13 cellular contexts compared by ENCODE assay signal in the genomic region with DNA sequence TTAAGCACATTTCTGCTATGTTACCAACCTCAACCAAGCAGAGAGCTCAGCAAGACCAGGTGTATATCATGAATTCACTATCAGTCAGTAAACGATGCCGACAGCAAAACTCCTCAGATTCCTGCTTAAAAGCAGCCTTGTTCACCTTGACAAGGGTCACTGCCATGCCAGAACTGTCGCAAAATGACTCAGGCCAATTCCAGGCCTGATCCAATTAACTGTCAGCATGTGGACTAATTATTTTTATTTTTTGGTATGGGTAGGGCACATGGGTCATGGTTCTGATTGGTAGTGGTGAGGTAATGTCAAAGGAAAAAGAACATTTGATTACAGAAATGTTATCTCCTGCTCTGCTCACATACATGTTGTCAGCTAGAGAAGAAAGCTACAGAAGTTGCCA.
DNase-seq lines count a peak whose midpoint lies in the region; ATAC-seq and TF ChIP-seq lines count a peak whose summit lies in the region.
"Had no signal": no experiment of that assay in that cellular context is flagged by ENCODE, and none has a peak within 500 bp of the region (broad histone marks: within the 10 kb centered on the region; RNA-seq: fewer than 3 reads in every experiment).

No MANE protein-coding gene starts in this region.

- CTCF ChIA-PET in activated CD4-positive, alpha-beta memory T cell treated with anti-CD3 and anti-CD28 coated beads, Interleukin-2, amount 10 ng/mL, durations not matched to agents 7 days and 5 days (lab: Charles Lee), result interaction anchor here (1.8 to 10.8 kb wide), 3 partner anchors 32 to 281 kb away, joined by 7 to 214 read pairs (median 21); no protein-coding TSS in a partner anchor
- CTCF ChIA-PET in activated CD4-positive, alpha-beta memory T cell treated with anti-CD3 and anti-CD28 coated beads for 36 hours (lab: Charles Lee), result interaction anchor here (1.1 to 10.2 kb wide), 2 partner anchors 16 to 281 kb away, joined by 3 to 138 read pairs; no protein-coding TSS in a partner anchor

- WGBS in right cardiac atrium, result 83% methylated on average over 3 of the region's 3 CpGs

- H3K27ac Mint-ChIP-seq in activated CD4-positive, alpha-beta memory T cell treated with anti-CD3 and anti-CD28 coated beads, Interleukin-2, amount 10 ng/mL, durations not matched to agents 7 days and 5 days, result peak overlapping the region; percentile 81
- no peak overlapping the region for H3K27ac Mint-ChIP-seq in activated CD4-positive, alpha-beta memory T cell treated with anti-CD3 and anti-CD28 coated beads for 36 hours
- H3K27ac Mint-ChIP-seq in natural killer cell, result no peak overlapping the region
- no peak overlapping the region for H3K27ac Mint-ChIP-seq in natural killer cell treated with Interleukin-12 subunit alpha and Interleukin-12 subunit beta and Interleukin-15 and Interleukin-18, amount 100 ng/mL, for 72 hours

- no peak overlapping the region for H3K27ac ChIP-seq in right cardiac atrium (ENCODE audit: low read length)
- H3K27ac ChIP-seq: BLaER1 treated with 17β-estradiol and CSF1 and Interleukin-3, amounts not matched to agents 10 nM and 100 nM had no signal

- POLR2A ChIA-PET in activated CD4-positive, alpha-beta memory T cell treated with anti-CD3 and anti-CD28 coated beads, Interleukin-2, amount 10 ng/mL, durations not matched to agents 7 days and 5 days (lab: Charles Lee), result interaction anchor here (0.8 to 3.5 kb wide), 4 partner anchors 19 to 226 kb away, joined by 3 to 26 read pairs (median 14); partner anchors contain the start of gene OTULINL
- POLR2A ChIA-PET in activated CD4-positive, alpha-beta memory T cell treated with anti-CD3 and anti-CD28 coated beads for 36 hours (lab: Charles Lee), result interaction anchor here (0.8 kb wide), 1 partner anchor 261 kb away, joined by 3 read pairs; no protein-coding TSS in a partner anchor

- ATAC-seq in Right ventricle myocardium superior (ENCODE audit: poor library complexity), result peak; percentile 55
- no peak for ATAC-seq in right cardiac atrium
- ATAC-seq in natural killer cell, result no peak
- ATAC-seq in natural killer cell treated with Interleukin-12 subunit alpha and Interleukin-12 subunit beta and Interleukin-15 and Interleukin-18, amount 100 ng/mL, for 72 hours, result no peak
- no peak for ATAC-seq in activated T-cell treated with anti-CD3 and anti-CD28 coated beads, Interleukin-2, amount 50 U/mL, for 4 hours

- no peaks in the 10 kb centered on the region for H3K36me3 Mint-ChIP-seq in activated CD4-positive, alpha-beta memory T cell treated with anti-CD3 and anti-CD28 coated beads, Interleukin-2, amount 10 ng/mL, durations not matched to agents 7 days and 5 days (ENCODE audit: low read depth)
- H3K36me3 Mint-ChIP-seq in activated CD4-positive, alpha-beta memory T cell treated with anti-CD3 and anti-CD28 coated beads for 36 hours, result no peaks in the 10 kb centered on the region
- H3K36me3 Mint-ChIP-seq in natural killer cell, result peaks cover 8% of the 10 kb centered on the region
- H3K36me3 Mint-ChIP-seq in natural killer cell treated with Interleukin-12 subunit alpha and Interleukin-12 subunit beta and Interleukin-15 and Interleukin-18, amount 100 ng/mL, for 72 hours, result peaks cover 12% of the 10 kb centered on the region
- H3K36me3 Mint-ChIP-seq in activated T-cell treated with anti-CD3 and anti-CD28 coated beads, Interleukin-2, amount 50 U/mL, for 4 hours (ENCODE audit: insufficient read depth), result peaks cover 2% of the 10 kb centered on the region
- H3K36me3 Mint-ChIP-seq: CD4-positive, CD25-positive, alpha-beta regulatory T cell had no signal

- DNase-seq in activated CD4-positive, alpha-beta memory T cell treated with anti-CD3 and anti-CD28 coated beads, Interleukin-2, amount 10 ng/mL, durations not matched to agents 7 days and 5 days, result no peak
- no peak for DNase-seq in activated CD4-positive, alpha-beta memory T cell treated with anti-CD3 and anti-CD28 coated beads for 36 hours
- DNase-seq in Right ventricle myocardium superior (no peak), right cardiac atrium (no peak), natural killer cell (no peak)
- DNase-seq in natural killer cell treated with Interleukin-12 subunit alpha and Interleukin-12 subunit beta and Interleukin-15 and Interleukin-18, amount 100 ng/mL, for 72 hours (ENCODE audit: low spot score), result no peak
- no peak for DNase-seq in activated T-cell treated with anti-CD3 and anti-CD28 coated beads, Interleukin-2, amount 50 U/mL, for 4 hours
- DNase-seq: ACHN; CD4-positive, CD25-positive, alpha-beta regulatory T cell; DMS53; GF-D8 had no signal

- no peak overlapping the region for H3K4me3 ChIP-seq in right cardiac atrium (ENCODE audit: low read length)
- H3K4me3 ChIP-seq: BLaER1 treated with 17β-estradiol and CSF1 and Interleukin-3, amounts not matched to agents 10 nM and 100 nM; HAP-1 had no signal

- H3K27me3 Mint-ChIP-seq in activated CD4-positive, alpha-beta memory T cell treated with anti-CD3 and anti-CD28 coated beads, Interleukin-2, amount 10 ng/mL, durations not matched to agents 7 days and 5 days, result peaks cover under 1% of the 10 kb centered on the region
- no peaks in the 10 kb centered on the region for H3K27me3 Mint-ChIP-seq in activated CD4-positive, alpha-beta memory T cell treated with anti-CD3 and anti-CD28 coated beads for 36 hours
- no peaks in the 10 kb centered on the region for H3K27me3 Mint-ChIP-seq in natural killer cell (ENCODE audit: low read depth in 2 of 2)
- no peaks in the 10 kb centered on the region for H3K27me3 Mint-ChIP-seq in natural killer cell treated with Interleukin-12 subunit alpha and Interleukin-12 subunit beta and Interleukin-15 and Interleukin-18, amount 100 ng/mL, for 72 hours
- no peaks in the 10 kb centered on the region for H3K27me3 Mint-ChIP-seq in activated T-cell treated with anti-CD3 and anti-CD28 coated beads, Interleukin-2, amount 50 U/mL, for 4 hours (ENCODE audit: low read depth)
- H3K27me3 Mint-ChIP-seq: CD4-positive, CD25-positive, alpha-beta regulatory T cell had no signal

- peaks cover 51% of the 10 kb centered on the region for H3K4me1 Mint-ChIP-seq in activated CD4-positive, alpha-beta memory T cell treated with anti-CD3 and anti-CD28 coated beads, Interleukin-2, amount 10 ng/mL, durations not matched to agents 7 days and 5 days
- H3K4me1 Mint-ChIP-seq in activated CD4-positive, alpha-beta memory T cell treated with anti-CD3 and anti-CD28 coated beads for 36 hours (ENCODE audit: low read depth), result peaks cover 18% of the 10 kb centered on the region
- peaks cover 50 to 53% of the 10 kb centered on the region in 2 donors for H3K4me1 Mint-ChIP-seq in natural killer cell
- peaks cover 31 to 37% of the 10 kb centered on the region in 2 donors for H3K4me1 Mint-ChIP-seq in natural killer cell treated with Interleukin-12 subunit alpha and Interleukin-12 subunit beta and Interleukin-15 and Interleukin-18, amount 100 ng/mL, for 72 hours (ENCODE audit: low read depth in 2 of 2)
- peaks cover 32% of the 10 kb centered on the region for H3K4me1 Mint-ChIP-seq in activated T-cell treated with anti-CD3 and anti-CD28 coated beads, Interleukin-2, amount 50 U/mL, for 4 hours (ENCODE audit: low read depth)

- no peaks in the 10 kb centered on the region for H3K27me3 ChIP-seq in right cardiac atrium (ENCODE audit: control insufficient read depth, insufficient read depth)
- H3K27me3 ChIP-seq: BLaER1 treated with 17β-estradiol and CSF1 and Interleukin-3, amounts not matched to agents 10 nM and 100 nM had no signal

- no peak for TF ChIP-seq CTCF in natural killer cell (IDR thresholded peaks at IDR 0.05)

- intact Hi-C loops in activated CD4-positive, alpha-beta memory T cell treated with anti-CD3 and anti-CD28 coated beads for 36 hours (cut with micrococcal nuclease), result no loop called here
- intact Hi-C loops in Right ventricle myocardium superior (cut with DNase I) (no loop called here), right cardiac atrium (cut with DNase I) (loop anchor here in 2 of 4 donors (10.0 kb wide), 1 partner anchor 383 kb away; no protein-coding TSS in a partner anchor), natural killer cell (cut with micrococcal nuclease) (loop anchor here (2.0 to 10.0 kb wide), 2 partner anchors 15 to 637 kb away; no protein-coding TSS in a partner anchor)

- no peaks in the 10 kb centered on the region for H3K9me3 Mint-ChIP-seq in activated CD4-positive, alpha-beta memory T cell treated with anti-CD3 and anti-CD28 coated beads, Interleukin-2, amount 10 ng/mL, durations not matched to agents 7 days and 5 days
- H3K9me3 Mint-ChIP-seq in activated CD4-positive, alpha-beta memory T cell treated with anti-CD3 and anti-CD28 coated beads for 36 hours, result no peaks in the 10 kb centered on the region
- no peaks in the 10 kb centered on the region for H3K9me3 Mint-ChIP-seq in natural killer cell
- H3K9me3 Mint-ChIP-seq in natural killer cell treated with Interleukin-12 subunit alpha and Interleukin-12 subunit beta and Interleukin-15 and Interleukin-18, amount 100 ng/mL, for 72 hours, result no peaks in the 10 kb centered on the region
- no peaks in the 10 kb centered on the region for H3K9me3 Mint-ChIP-seq in activated T-cell treated with anti-CD3 and anti-CD28 coated beads, Interleukin-2, amount 50 U/mL, for 4 hours
- H3K9me3 Mint-ChIP-seq: CD4-positive, CD25-positive, alpha-beta regulatory T cell had no signal

- no peaks in the 10 kb centered on the region for H3K4me1 ChIP-seq in right cardiac atrium (ENCODE audit: control insufficient read depth, insufficient read depth, low read length)
- H3K4me1 ChIP-seq: HAP-1 had no signal

- peaks cover 5% of the 10 kb centered on the region for H3K9me3 ChIP-seq in right cardiac atrium (ENCODE audit: control insufficient read depth, low read length)
- H3K9me3 ChIP-seq: BLaER1 treated with 17β-estradiol and CSF1 and Interleukin-3, amounts not matched to agents 10 nM and 100 nM; HAP-1 had no signal

- H3K4me3 Mint-ChIP-seq in activated CD4-positive, alpha-beta memory T cell treated with anti-CD3 and anti-CD28 coated beads, Interleukin-2, amount 10 ng/mL, durations not matched to agents 7 days and 5 days, result no peak overlapping the region
- H3K4me3 Mint-ChIP-seq in activated CD4-positive, alpha-beta memory T cell treated with anti-CD3 and anti-CD28 coated beads for 36 hours, result no peak overlapping the region
- peak overlapping the region; percentile 4 for H3K4me3 Mint-ChIP-seq in natural killer cell
- no peak overlapping the region for H3K4me3 Mint-ChIP-seq in natural killer cell treated with Interleukin-12 subunit alpha and Interleukin-12 subunit beta and Interleukin-15 and Interleukin-18, amount 100 ng/mL, for 72 hours
- H3K4me3 Mint-ChIP-seq in activated T-cell treated with anti-CD3 and anti-CD28 coated beads, Interleukin-2, amount 50 U/mL, for 4 hours, result no peak overlapping the region
- H3K4me3 Mint-ChIP-seq: CD4-positive, CD25-positive, alpha-beta regulatory T cell had no signal
